In genomic region chr7:70589590-70589989, GRCh38 we compare ENCODE assay signal across 13 cellular contexts.
"Had no signal": no experiment of that assay in that cellular context is flagged by ENCODE, and none has a peak within 500 bp of the region (broad histone marks: within the 10 kb centered on the region; RNA-seq: fewer than 3 reads in every experiment).

No MANE protein-coding gene starts in this region.

- H3K4me3 ChIP-seq: pancreas, uterus had no signal

- ATAC-seq: pancreas had no signal

- H3K27ac ChIP-seq: pancreas, uterus had no signal

- H3K9me3 ChIP-seq: pancreas, uterus had no signal

- DNase-seq: activated CD4-positive, alpha-beta T cell treated with anti-CD3 and anti-CD28 coated beads, Interleukin-2, amount 50 U/mL, for 4 hours; activated effector memory CD4-positive, alpha-beta T cell treated with anti-CD3 and anti-CD28 coated beads, Interleukin-2, amount 50 U/mL, for 16 hours; activated naive CD8-positive, alpha-beta T cell treated with anti-CD3 and anti-CD28 coated beads, Interleukin-2, amount 10 ng/mL, durations not matched to agents 7 days and 5 days; activated T-cell treated with anti-CD3 and anti-CD28 coated beads, Interleukin-2, amount 50 U/mL, for 24 hours; anterior cingulate cortex; cerebellar nuclear complex; dermis blood vessel endothelial cell; erythroblast; hippocampal formation; pancreas; stimulated activated CD4-positive, alpha-beta T cell treated with anti-CD3 and anti-CD28 coated beads, Interleukin-4, amount 100 ng/mL, for 1 hour; stimulated activated CD8-positive, alpha-beta memory T cell treated with anti-CD3 and anti-CD28 coated beads, Interleukin-4, amount 100 ng/mL, for 48 hours; uterus had no signal

- H3K27me3 ChIP-seq: pancreas, uterus had no signal

- H3K4me1 ChIP-seq: pancreas, uterus had no signal

- H3K36me3 ChIP-seq: pancreas, uterus had no signal

- FAIRE-seq: pancreas had no signal
